21 cellular contexts compared by ENCODE assay signal in genomic region chr11:24181395-24182047, GRCh38.
"Had no signal": no experiment of that assay in that cellular context is flagged by ENCODE, and none has a peak within 500 bp of the region (broad histone marks: within the 10 kb centered on the region; RNA-seq: fewer than 3 reads in every experiment).

No MANE protein-coding gene starts in this region.

- H3K27ac ChIP-seq: adrenal gland, SJSA1, VCaP had no signal

- H3K4me3 ChIP-seq: adrenal gland, SJSA1 had no signal

- DNase-seq: activated CD4-positive, alpha-beta memory T cell treated with anti-CD3 and anti-CD28 coated beads, Interleukin-2, amount 10 ng/mL, durations not matched to agents 7 days and 5 days; activated CD4-positive, alpha-beta T cell treated with anti-CD3 and anti-CD28 coated beads, Interleukin-2, amount 50 U/mL, for 1 hour; activated CD4-positive, CD25-positive, alpha-beta regulatory T cell; activated CD8-positive, alpha-beta memory T cell treated with anti-CD3 and anti-CD28 coated beads, Interleukin-2, amount 50 U/mL, for 4 hours; activated naive CD4-positive, alpha-beta T cell treated with anti-CD3 and anti-CD28 coated beads, Interleukin-2, amount 50 U/mL, for 16 hours; activated naive CD8-positive, alpha-beta T cell treated with anti-CD3 and anti-CD28 coated beads, Interleukin-2, amount 10 ng/mL, durations not matched to agents 7 days and 5 days; adrenal gland; anterior cingulate cortex; cerebellar nuclear complex; MM.1S; NCI-H1048; NCI-H1694; NCI-H2029; NCI-H446; NCI-H524; NCI-H748 treated with DMSO at 0.1 percent for 48 hours; PC-3; SHP77; T-helper 9 cell had no signal

- H3K27me3 ChIP-seq: adrenal gland, SJSA1 had no signal

- H3K36me3 ChIP-seq: adrenal gland, SJSA1 had no signal

- ATAC-seq: PC-3 had no signal

- H3K9me3 ChIP-seq: adrenal gland, SJSA1 had no signal

- H3K4me1 ChIP-seq: adrenal gland, SJSA1 had no signal
